Comparison of ENCODE assay signal across 14 cellular contexts in genomic region chr16:84337236-84337635, GRCh38. TPM values are rescaled to one million over a fixed set of nuclear protein-coding genes. Genes with fewer than 3 reads are reported as not detected.
"Had no signal": no experiment of that assay in that cellular context is flagged by ENCODE, and none has a peak within 500 bp of the region (broad histone marks: within the 10 kb centered on the region; RNA-seq: fewer than 3 reads in every experiment).

No MANE protein-coding gene starts in this region.

RNA-seq across cellular contexts. Expression of gene ATP2C2, which starts 31.1 kb away (rescaled TPM):
- total RNA-seq: activated B cell treated with CpG ODN at 0.5 μM for 24 hours; activated CD4-positive, alpha-beta memory T cell treated with anti-CD3 and anti-CD28 coated beads for 36 hours; activated CD4-positive, alpha-beta memory T cell treated with anti-CD3 and anti-CD28 coated beads, Interleukin-2, amount 10 ng/mL, durations not matched to agents 7 days and 5 days; activated CD4-positive, alpha-beta T cell treated with anti-CD3 and anti-CD28 coated beads for 36 hours; activated CD4-positive, alpha-beta T cell treated with anti-CD3 and anti-CD28 coated beads, Interleukin-2, amount 10 ng/mL, durations not matched to agents 24 days and 14 days; activated CD4-positive, alpha-beta T cell treated with anti-CD3 and anti-CD28 coated beads, Interleukin-2, amount 10 ng/mL, durations not matched to agents 7 days and 5 days; activated CD8-positive, alpha-beta memory T cell treated with anti-CD3 and anti-CD28 coated beads for 36 hours; activated CD8-positive, alpha-beta memory T cell treated with anti-CD3 and anti-CD28 coated beads, Interleukin-2, amount 10 ng/mL, durations not matched to agents 7 days and 5 days; activated CD8-positive, alpha-beta T cell treated with anti-CD3 and anti-CD28 coated beads for 36 hours; activated CD8-positive, alpha-beta T cell treated with anti-CD3 and anti-CD28 coated beads, Interleukin-2, amount 10 ng/mL, durations not matched to agents 7 days and 5 days; T-cell; T-helper 1 cell treated with Interleukin-12 subunit alpha and Interleukin-12 subunit beta and Interleukin-4 antibody, amounts not matched to agents 30 ng/mL and 1 ng/mL, for 36 hours; T-helper 17 cell; T-helper 2 cell treated with Interferon-gamma antibody and Interleukin-4, amounts not matched to agents 100 ng/mL and 5 ng/mL, for 36 hours had no signal

RNA-seq across cellular contexts. Expression of gene WFDC1, which starts 42.6 kb away (rescaled TPM):
- total RNA-seq: activated B cell treated with CpG ODN at 0.5 μM for 24 hours; activated CD4-positive, alpha-beta memory T cell treated with anti-CD3 and anti-CD28 coated beads for 36 hours; activated CD4-positive, alpha-beta memory T cell treated with anti-CD3 and anti-CD28 coated beads, Interleukin-2, amount 10 ng/mL, durations not matched to agents 7 days and 5 days; activated CD4-positive, alpha-beta T cell treated with anti-CD3 and anti-CD28 coated beads for 36 hours; activated CD4-positive, alpha-beta T cell treated with anti-CD3 and anti-CD28 coated beads, Interleukin-2, amount 10 ng/mL, durations not matched to agents 24 days and 14 days; activated CD4-positive, alpha-beta T cell treated with anti-CD3 and anti-CD28 coated beads, Interleukin-2, amount 10 ng/mL, durations not matched to agents 7 days and 5 days; activated CD8-positive, alpha-beta memory T cell treated with anti-CD3 and anti-CD28 coated beads for 36 hours; activated CD8-positive, alpha-beta memory T cell treated with anti-CD3 and anti-CD28 coated beads, Interleukin-2, amount 10 ng/mL, durations not matched to agents 7 days and 5 days; activated CD8-positive, alpha-beta T cell treated with anti-CD3 and anti-CD28 coated beads for 36 hours; activated CD8-positive, alpha-beta T cell treated with anti-CD3 and anti-CD28 coated beads, Interleukin-2, amount 10 ng/mL, durations not matched to agents 7 days and 5 days; T-cell; T-helper 1 cell treated with Interleukin-12 subunit alpha and Interleukin-12 subunit beta and Interleukin-4 antibody, amounts not matched to agents 30 ng/mL and 1 ng/mL, for 36 hours; T-helper 17 cell; T-helper 2 cell treated with Interferon-gamma antibody and Interleukin-4, amounts not matched to agents 100 ng/mL and 5 ng/mL, for 36 hours had no signal
